Comparison of ENCODE assay signal across 10 cellular contexts in the genomic region with DNA sequence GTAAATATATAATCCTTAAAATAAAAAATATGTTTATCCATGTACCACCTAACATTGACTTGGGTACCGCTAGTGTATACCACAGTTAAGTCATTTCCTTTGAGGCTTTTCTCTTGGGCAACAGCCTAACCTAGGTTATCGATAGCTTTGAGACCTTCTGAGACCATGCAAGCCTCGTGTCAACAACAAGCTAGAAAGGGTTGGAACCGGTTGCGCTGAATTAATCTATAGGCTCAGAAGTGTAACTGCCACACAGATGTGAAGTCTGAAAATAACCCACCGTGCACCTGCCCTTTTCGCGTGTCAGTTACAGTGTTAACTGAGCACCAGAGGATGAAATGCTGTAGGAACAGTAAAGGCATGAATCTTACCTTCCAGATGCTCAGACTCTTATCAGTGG. TPM values are rescaled to one million over a fixed set of nuclear protein-coding genes. Genes with fewer than 3 reads are reported as not detected.
A peak's percentile ranks its signal among the peaks of the same experiment; 100 is the strongest.
DNase-seq lines count a peak whose midpoint lies in the region; ATAC-seq and TF ChIP-seq lines count a peak whose summit lies in the region.
"Had no signal": no experiment of that assay in that cellular context is flagged by ENCODE, and none has a peak within 500 bp of the region (broad histone marks: within the 10 kb centered on the region; RNA-seq: fewer than 3 reads in every experiment).

No MANE protein-coding gene starts in this region.

- no peaks in the 10 kb centered on the region for H3K27me3 Mint-ChIP-seq in activated naive CD4-positive, alpha-beta T cell treated with anti-CD3 and anti-CD28 coated beads for 36 hours (ENCODE audit: low read depth)
- no peaks in the 10 kb centered on the region for H3K27me3 Mint-ChIP-seq in stimulated activated naive CD8-positive, alpha-beta T cell treated with anti-CD3 and anti-CD28 coated beads, Interleukin-15, amount 100 ng/mL, for 72 hours

- peak; percentile 50 for ATAC-seq in HG02981 (IDR thresholded peaks at IDR 0.05; ENCODE audit: unreplicated experiment)
- peak; percentile 94 for ATAC-seq in stimulated activated naive CD8-positive, alpha-beta T cell treated with anti-CD3 and anti-CD28 coated beads, Interleukin-15, amount 100 ng/mL, for 72 hours

- TF ChIP-seq POLR2A in uterus (IDR thresholded peaks at IDR 0.05), result no peak

- H3K36me3 ChIP-seq in uterus (no peaks in the 10 kb centered on the region), WERI-Rb-1 (no peaks in the 10 kb centered on the region)

- TF ChIP-seq CTCF in uterus (IDR thresholded peaks at IDR 0.05) (no peak), WERI-Rb-1 (IDR thresholded peaks at IDR 0.05; ENCODE audit: low read depth, low read length) (no peak)

- H3K4me1 ChIP-seq in uterus, result no peaks in the 10 kb centered on the region

- H3K4me3 Mint-ChIP-seq in activated naive CD4-positive, alpha-beta T cell treated with anti-CD3 and anti-CD28 coated beads for 36 hours, result no peak overlapping the region
- peak overlapping the region in 1 of 2 donors; percentile 13 for H3K4me3 Mint-ChIP-seq in stimulated activated naive CD8-positive, alpha-beta T cell treated with anti-CD3 and anti-CD28 coated beads, Interleukin-15, amount 100 ng/mL, for 72 hours

- no peaks in the 10 kb centered on the region for H3K9me3 Mint-ChIP-seq in activated naive CD4-positive, alpha-beta T cell treated with anti-CD3 and anti-CD28 coated beads for 36 hours
- H3K9me3 Mint-ChIP-seq in stimulated activated naive CD8-positive, alpha-beta T cell treated with anti-CD3 and anti-CD28 coated beads, Interleukin-15, amount 100 ng/mL, for 72 hours, result no peaks in the 10 kb centered on the region

- H3K9me3 ChIP-seq in uterus, result no peaks in the 10 kb centered on the region
- no peaks in the 10 kb centered on the region for H3K9me3 ChIP-seq in WERI-Rb-1 (ENCODE audit: severe bottlenecking)

- H3K27ac ChIP-seq in uterus, result no peak overlapping the region
- H3K27ac ChIP-seq in WERI-Rb-1, result no peak overlapping the region
- H3K27ac ChIP-seq: epithelial cell of prostate had no signal

- peaks cover 70% of the 10 kb centered on the region for H3K36me3 Mint-ChIP-seq in activated naive CD4-positive, alpha-beta T cell treated with anti-CD3 and anti-CD28 coated beads for 36 hours (ENCODE audit: low read depth)

- peak overlapping the region; percentile 70 for H3K27ac Mint-ChIP-seq in activated naive CD4-positive, alpha-beta T cell treated with anti-CD3 and anti-CD28 coated beads for 36 hours
- H3K27ac Mint-ChIP-seq in stimulated activated naive CD8-positive, alpha-beta T cell treated with anti-CD3 and anti-CD28 coated beads, Interleukin-15, amount 100 ng/mL, for 72 hours, result peak overlapping the region in 1 of 2 donors; percentile 30

- H3K27me3 ChIP-seq in uterus (no peaks in the 10 kb centered on the region), WERI-Rb-1 (ENCODE audit: insufficient read depth, low read depth, severe bottlenecking) (no peaks in the 10 kb centered on the region)

- CTCF ChIA-PET in activated naive CD4-positive, alpha-beta T cell treated with anti-CD3 and anti-CD28 coated beads for 36 hours (lab: Charles Lee), result interaction anchor here (1.4 kb wide), 1 partner anchor 11 kb away, joined by 4 read pairs; no protein-coding TSS in a partner anchor

- intact Hi-C loops in activated naive CD4-positive, alpha-beta T cell treated with anti-CD3 and anti-CD28 coated beads for 36 hours (cut with micrococcal nuclease), result no loop called here
- intact Hi-C loops in uterus (cut with DNase I; ENCODE audit: low total_unique reads), result no loop called here

- peaks cover 84% of the 10 kb centered on the region for H3K4me1 Mint-ChIP-seq in activated naive CD4-positive, alpha-beta T cell treated with anti-CD3 and anti-CD28 coated beads for 36 hours (ENCODE audit: low read depth)
- peaks cover 71% of the 10 kb centered on the region for H3K4me1 Mint-ChIP-seq in stimulated activated naive CD8-positive, alpha-beta T cell treated with anti-CD3 and anti-CD28 coated beads, Interleukin-15, amount 100 ng/mL, for 72 hours

- H3K4me3 ChIP-seq in uterus (no peak overlapping the region), WERI-Rb-1 (ENCODE audit: low read depth, low read length) (no peak overlapping the region)

- DNase-seq in activated naive CD4-positive, alpha-beta T cell treated with anti-CD3 and anti-CD28 coated beads for 36 hours, result peak; percentile 26
- no peak for DNase-seq in activated naive CD4-positive, alpha-beta T cell (lab: John Stamatoyannopoulos, UW)
- peak; percentile 15 for DNase-seq in T follicular helper cell (ENCODE audit: low read depth)
- DNase-seq in stimulated activated naive CD8-positive, alpha-beta T cell treated with anti-CD3 and anti-CD28 coated beads, Interleukin-15, amount 100 ng/mL, for 72 hours, result peak in 1 of 2 donors; percentile 45
- DNase-seq in uterus, result no peak
- no peak for DNase-seq in globus pallidus (ENCODE audit: low spot score)
- no peak for DNase-seq in WERI-Rb-1
- DNase-seq: AML-193 had no signal

RNA-seq across cellular contexts. Expression of gene ARID5B, which starts 59.8 kb away (rescaled TPM):
- total RNA-seq in activated naive CD4-positive, alpha-beta T cell treated with anti-CD3 and anti-CD28 coated beads for 36 hours, result 10 to 100 TPM; 86.3 to 87.1 TPM
- 10 to 100 TPM; 38.7 to 64.1 (median 56.6) TPM for total RNA-seq in uterus

Comparison
In these comparisons a context has a peak if more than half of its experiments do, and no peak if none do; other contexts are left out.
1. DNase-seq: peak in activated naive CD4-positive, alpha-beta T cell treated with anti-CD3 and anti-CD28 coated beads for 36 hours (single experiment) and T follicular helper cell (single experiment); none in activated naive CD4-positive, alpha-beta T cell (0 of 4), uterus (0 of 2), globus pallidus (single experiment) and WERI-Rb-1 (single experiment).